ENCODE assay signal across 1 cellular context in the genomic region with DNA sequence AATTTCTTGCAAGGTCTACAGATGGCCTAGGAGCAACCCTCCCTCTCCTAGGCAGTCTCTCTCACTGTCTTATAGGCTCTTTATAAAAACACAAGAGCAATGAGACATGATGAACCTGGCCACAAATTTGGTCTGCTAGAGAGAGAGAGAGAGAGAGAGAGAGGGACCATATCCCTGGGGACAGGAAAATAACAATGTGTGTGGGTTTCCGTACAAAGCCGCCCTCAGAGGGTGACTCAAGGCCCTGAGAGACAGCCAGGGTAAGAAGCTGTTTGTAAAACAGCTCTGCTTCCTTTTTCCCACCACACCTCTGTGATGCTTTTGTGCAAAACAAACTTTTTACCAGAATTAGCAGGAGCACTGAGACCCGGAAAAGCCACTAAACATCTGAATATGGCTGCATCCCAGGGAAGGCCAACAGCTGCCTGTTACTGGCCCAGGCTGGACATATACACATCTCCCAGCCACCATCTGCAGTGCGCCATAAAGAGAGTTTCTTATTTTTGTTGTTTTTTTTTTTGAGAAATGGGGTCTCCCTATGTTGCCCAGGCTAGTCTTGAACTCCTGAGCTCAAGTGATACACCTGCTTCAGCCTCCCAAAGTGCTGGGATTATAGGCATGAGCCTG.
TF ChIP-seq lines count a peak whose summit lies in the region.

No MANE protein-coding gene starts in this region.

TF ChIP-seq in HEK293, 187 proteins besides CTCF, POLR2A, EP300 and RAD21 (continued from another document):
- TF ChIP-seq, protein P1, sequence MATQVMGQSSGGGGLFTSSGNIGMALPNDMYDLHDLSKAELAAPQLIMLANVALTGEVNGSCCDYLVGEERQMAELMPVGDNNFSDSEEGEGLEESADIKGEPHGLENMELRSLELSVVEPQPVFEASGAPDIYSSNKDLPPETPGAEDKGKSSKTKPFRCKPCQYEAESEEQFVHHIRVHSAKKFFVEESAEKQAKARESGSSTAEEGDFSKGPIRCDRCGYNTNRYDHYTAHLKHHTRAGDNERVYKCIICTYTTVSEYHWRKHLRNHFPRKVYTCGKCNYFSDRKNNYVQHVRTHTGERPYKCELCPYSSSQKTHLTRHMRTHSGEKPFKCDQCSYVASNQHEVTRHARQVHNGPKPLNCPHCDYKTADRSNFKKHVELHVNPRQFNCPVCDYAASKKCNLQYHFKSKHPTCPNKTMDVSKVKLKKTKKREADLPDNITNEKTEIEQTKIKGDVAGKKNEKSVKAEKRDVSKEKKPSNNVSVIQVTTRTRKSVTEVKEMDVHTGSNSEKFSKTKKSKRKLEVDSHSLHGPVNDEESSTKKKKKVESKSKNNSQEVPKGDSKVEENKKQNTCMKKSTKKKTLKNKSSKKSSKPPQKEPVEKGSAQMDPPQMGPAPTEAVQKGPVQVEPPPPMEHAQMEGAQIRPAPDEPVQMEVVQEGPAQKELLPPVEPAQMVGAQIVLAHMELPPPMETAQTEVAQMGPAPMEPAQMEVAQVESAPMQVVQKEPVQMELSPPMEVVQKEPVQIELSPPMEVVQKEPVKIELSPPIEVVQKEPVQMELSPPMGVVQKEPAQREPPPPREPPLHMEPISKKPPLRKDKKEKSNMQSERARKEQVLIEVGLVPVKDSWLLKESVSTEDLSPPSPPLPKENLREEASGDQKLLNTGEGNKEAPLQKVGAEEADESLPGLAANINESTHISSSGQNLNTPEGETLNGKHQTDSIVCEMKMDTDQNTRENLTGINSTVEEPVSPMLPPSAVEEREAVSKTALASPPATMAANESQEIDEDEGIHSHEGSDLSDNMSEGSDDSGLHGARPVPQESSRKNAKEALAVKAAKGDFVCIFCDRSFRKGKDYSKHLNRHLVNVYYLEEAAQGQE (tag by site-specific recombination; IDR thresholded peaks at IDR 0.05) = no peak
- no peak for TF ChIP-seq ZNF610 (tag by site-specific recombination; IDR thresholded peaks at IDR 0.05; ENCODE audit: borderline replicate concordance)
- TF ChIP-seq ZNF398 (tag by site-specific recombination; IDR thresholded peaks at IDR 0.05) = no peak
- no peak for TF ChIP-seq ZNF548 (tag by site-specific recombination; IDR thresholded peaks at IDR 0.05)
